23 cellular contexts compared by ENCODE assay signal in genomic region chr12:23217716-23218115, GRCh38.
DNase-seq lines count a peak whose midpoint lies in the region; TF ChIP-seq lines count a peak whose summit lies in the region.
"Had no signal": no experiment of that assay in that cellular context is flagged by ENCODE, and none has a peak within 500 bp of the region (broad histone marks: within the 10 kb centered on the region; RNA-seq: fewer than 3 reads in every experiment).

No MANE protein-coding gene starts in this region.

- no peaks in the 10 kb centered on the region for H3K9me3 ChIP-seq in thyroid gland
- H3K9me3 ChIP-seq: BE2C had no signal

- H3K4me1 Mint-ChIP-seq in nephron progenitor cell, result peaks cover 68% of the 10 kb centered on the region
- H3K4me1 Mint-ChIP-seq: CD14-positive monocyte; CD8-positive, alpha-beta memory T cell had no signal

- TF ChIP-seq POLR2A in thyroid gland (IDR thresholded peaks at IDR 0.05), result no peak

- H3K36me3 ChIP-seq in thyroid gland, result no peaks in the 10 kb centered on the region
- H3K36me3 ChIP-seq: BE2C; BLaER1 treated with 17β-estradiol and CSF1 and Interleukin-3, amounts not matched to agents 10 nM and 100 nM had no signal

- 0 to 29% methylated on average over 1 of the region's 1 CpG for WGBS in thyroid gland, 2 donors

- no peak overlapping the region for H3K4me3 ChIP-seq in thyroid gland (replicated peaks in 1 of 3)
- H3K4me3 ChIP-seq: A549; BLaER1 treated with 17β-estradiol and CSF1 and Interleukin-3, amounts not matched to agents 10 nM and 100 nM; GM12878; GM23248 had no signal

- peaks cover 3% of the 10 kb centered on the region for H3K27me3 Mint-ChIP-seq in nephron progenitor cell (ENCODE audit: low read depth, poor library complexity)

- no peak overlapping the region for H3K4me3 Mint-ChIP-seq in nephron progenitor cell
- H3K4me3 Mint-ChIP-seq: CD14-positive monocyte; CD4-positive, alpha-beta T cell; CD8-positive, alpha-beta memory T cell had no signal

- TF ChIP-seq CTCF in nephron progenitor cell (IDR thresholded peaks at IDR 0.05) (no peak), thyroid gland (IDR thresholded peaks at IDR 0.05) (no peak)

- intact Hi-C loops in thyroid gland (cut with DNase I), result no loop called here

- H3K4me1 ChIP-seq in thyroid gland, result peaks cover 0 to 9% of the 10 kb centered on the region in 2 donors
- H3K4me1 ChIP-seq: A549, BE2C had no signal

- H3K36me3 Mint-ChIP-seq in nephron progenitor cell (ENCODE audit: low read depth), result peaks cover 15% of the 10 kb centered on the region
- H3K36me3 Mint-ChIP-seq: CD14-positive monocyte; CD8-positive, alpha-beta memory T cell had no signal

- H3K27me3 ChIP-seq in thyroid gland, result no peaks in the 10 kb centered on the region
- H3K27me3 ChIP-seq: BE2C; BLaER1 treated with 17β-estradiol and CSF1 and Interleukin-3, amounts not matched to agents 10 nM and 100 nM had no signal

- peak overlapping the region; percentile 88 for H3K27ac Mint-ChIP-seq in nephron progenitor cell
- H3K27ac Mint-ChIP-seq: CD14-positive monocyte; CD4-positive, alpha-beta T cell; CD8-positive, alpha-beta memory T cell had no signal

- peaks cover 32% of the 10 kb centered on the region for H3K9me3 Mint-ChIP-seq in nephron progenitor cell

- DNase-seq in left kidney (ENCODE audit: low read depth, low spot score) (peak; percentile 92), nephron progenitor cell (peak; percentile 26), thyroid gland (peak; percentile 16 to 17)
- no peak for DNase-seq in stimulated activated CD4-positive, alpha-beta T cell treated with anti-CD3 and anti-CD28 coated beads, Interleukin-4, amount 100 ng/mL, for 1 hour
- no peak for DNase-seq in activated CD4-positive, alpha-beta T cell treated with anti-CD3 and anti-CD28 coated beads, Interleukin-2, amount 50 U/mL, for 1 hour
- DNase-seq in activated CD4-positive, CD25-positive, alpha-beta regulatory T cell (lab: John Stamatoyannopoulos, UW), result no peak
- DNase-seq: 8988T; ACHN; AML-193; BE2C; CD4-positive, alpha-beta T cell; CD8-positive, alpha-beta memory T cell; DMS 273 treated with DMSO at 0.1 percent for 48 hours; DMS79; EL; GDM1; GM23248; H7; HCEC 1CT had no signal

- H3K27ac ChIP-seq in thyroid gland, result no peak overlapping the region
- H3K27ac ChIP-seq: A549; BLaER1 treated with 17β-estradiol and CSF1 and Interleukin-3, amounts not matched to agents 10 nM and 100 nM; GM23248 had no signal

Comparison
In these comparisons a context has a peak if more than half of its experiments do, and no peak if none do; other contexts are left out.
1. DNase-seq: peak in left kidney (single experiment), nephron progenitor cell (single experiment) and thyroid gland (2 of 2); none in stimulated activated CD4-positive, alpha-beta T cell treated with anti-CD3 and anti-CD28 coated beads, Interleukin-4, amount 100 ng/mL, for 1 hour (single experiment), activated CD4-positive, alpha-beta T cell treated with anti-CD3 and anti-CD28 coated beads, Interleukin-2, amount 50 U/mL, for 1 hour (single experiment) and activated CD4-positive, CD25-positive, alpha-beta regulatory T cell (0 of 4).